In genomic region chr6:53724501-53724900, GRCh38 we compare ENCODE assay signal across 20 cellular contexts. TPM values are rescaled to one million over a fixed set of nuclear protein-coding genes. Genes with fewer than 3 reads are reported as not detected.
DNase-seq lines count a peak whose midpoint lies in the region; ATAC-seq and TF ChIP-seq lines count a peak whose summit lies in the region.
"Had no signal": no experiment of that assay in that cellular context is flagged by ENCODE, and none has a peak within 500 bp of the region (broad histone marks: within the 10 kb centered on the region; RNA-seq: fewer than 3 reads in every experiment).

No MANE protein-coding gene starts in this region.

- no peaks in the 10 kb centered on the region for H3K36me3 Mint-ChIP-seq in H9 (ENCODE audit: insufficient read depth in 1 of 3, low read depth in 3 of 3)
- H3K36me3 Mint-ChIP-seq in WTC11 = no peaks in the 10 kb centered on the region
- H3K36me3 Mint-ChIP-seq in neural crest cell (ENCODE audit: low read depth) = no peaks in the 10 kb centered on the region
- H3K36me3 Mint-ChIP-seq in activated naive CD4-positive, alpha-beta T cell treated with anti-CD3 and anti-CD28 coated beads for 36 hours (ENCODE audit: low read depth) = no peaks in the 10 kb centered on the region
- H3K36me3 Mint-ChIP-seq in activated CD8-positive, alpha-beta memory T cell treated with anti-CD3 and anti-CD28 coated beads, Interleukin-2, amount 10 ng/mL, durations not matched to agents 7 days and 5 days = no peaks in the 10 kb centered on the region
- H3K36me3 Mint-ChIP-seq: CD4-positive, CD25-positive, alpha-beta regulatory T cell had no signal

- H3K4me1 ChIP-seq in H9 (ENCODE audit: insufficient read depth, low read length) = peaks cover 2% of the 10 kb centered on the region; the same call in 1 of the 2 replicates
- H3K4me1 ChIP-seq: BE2C had no signal

- H2BK15ac ChIP-seq in H9 (ENCODE audit: low read depth, low read length) = no peak overlapping the region

- H3K23ac ChIP-seq in H9 (ENCODE audit: insufficient read length, low read depth, low read length) = no peak overlapping the region

- no peak overlapping the region for H4K91ac ChIP-seq in H9 (ENCODE audit: insufficient read length, low read depth, low read length)

- H3K27me3 ChIP-seq in H9 (ENCODE audit: insufficient read depth, low read length) = no peaks in the 10 kb centered on the region

- DNase-seq in NCI-H2171 treated with DMSO at 0.1 percent for 48 hours (lab: John Stamatoyannopoulos, UW) (peak; percentile 23), NCI-H2171 (lab: John Stamatoyannopoulos, UW) (no peak), H9 (peak; percentile 64), WTC11 (ENCODE audit: low spot score) (no peak), neural crest cell (ENCODE audit: low read depth, low spot score) (no peak)
- no peak for DNase-seq in activated naive CD4-positive, alpha-beta T cell treated with anti-CD3 and anti-CD28 coated beads for 36 hours
- no peak for DNase-seq in activated CD8-positive, alpha-beta memory T cell treated with anti-CD3 and anti-CD28 coated beads, Interleukin-2, amount 10 ng/mL, durations not matched to agents 7 days and 5 days
- DNase-seq: BE2C; CD4-positive, CD25-positive, alpha-beta regulatory T cell; DMS53; EL; GM23248; MM.1S; NCI-H1092; NCI-H1694; NCI-H2107; NCI-H526 had no signal

- H3T11ph ChIP-seq in H9 (ENCODE audit: low read length) = no peak overlapping the region

- H2AFZ ChIP-seq in H9 (ENCODE audit: low read length) = peak overlapping the region; percentile 97
- H2AFZ ChIP-seq: GM23248 had no signal

- POLR2A ChIA-PET in WTC11 (lab: Charles Lee) = no interaction called here

- no peak overlapping the region for H3K4ac ChIP-seq in H9 (ENCODE audit: low read depth, low read length)

- no peaks in the 10 kb centered on the region for H3K9me3 ChIP-seq in H9 (ENCODE audit: control insufficient read depth, low read depth, low read length)
- H3K9me3 ChIP-seq: BE2C had no signal

- H3K9ac ChIP-seq in H9 (ENCODE audit: extremely low read depth, insufficient read length, low read length) = no peak overlapping the region
- H3K9ac ChIP-seq: GM23248 had no signal

- no peak overlapping the region for H2BK120ac ChIP-seq in H9 (ENCODE audit: low read depth, low read length, poor library complexity, severe bottlenecking)

- H4K8ac ChIP-seq in H9 (replicated peaks; ENCODE audit: insufficient read length, low read depth, low read length) = no peak overlapping the region

- H3K27ac Mint-ChIP-seq in H9 (peak overlapping the region in 2 of 3 experiments; percentile 21 to 71; a peak in 2 of 7 replicates), WTC11 (0 out of 2 replicates have a peak overlapping the region, but pooled peaks have one; percentile 33), neural crest cell (ENCODE audit: unreplicated experiment) (peak overlapping the region; percentile 35)
- H3K27ac Mint-ChIP-seq in activated naive CD4-positive, alpha-beta T cell treated with anti-CD3 and anti-CD28 coated beads for 36 hours = no peak overlapping the region
- H3K27ac Mint-ChIP-seq in activated CD8-positive, alpha-beta memory T cell treated with anti-CD3 and anti-CD28 coated beads, Interleukin-2, amount 10 ng/mL, durations not matched to agents 7 days and 5 days = no peak overlapping the region
- H3K27ac Mint-ChIP-seq: CD4-positive, CD25-positive, alpha-beta regulatory T cell had no signal

- H3K4me1 Mint-ChIP-seq in H9 (peaks cover 28 to 29% of the 10 kb centered on the region in 2 experiments), WTC11 (peaks cover 34% of the 10 kb centered on the region), neural crest cell (peaks cover 17% of the 10 kb centered on the region)
- H3K4me1 Mint-ChIP-seq in activated naive CD4-positive, alpha-beta T cell treated with anti-CD3 and anti-CD28 coated beads for 36 hours (ENCODE audit: low read depth) = peaks cover 5% of the 10 kb centered on the region
- H3K4me1 Mint-ChIP-seq in activated CD8-positive, alpha-beta memory T cell treated with anti-CD3 and anti-CD28 coated beads, Interleukin-2, amount 10 ng/mL, durations not matched to agents 7 days and 5 days = peaks cover 12% of the 10 kb centered on the region

- H3K23me2 ChIP-seq in H9 (ENCODE audit: insufficient read length, low read depth, low read length, poor library complexity, severe bottlenecking) = no peaks in the 10 kb centered on the region

- H3K79me2 ChIP-seq in H9 (ENCODE audit: insufficient read depth, low read length) = no peaks in the 10 kb centered on the region

- H3K27ac ChIP-seq in H9 (ENCODE audit: insufficient read length, low read depth, low read length) = no peak overlapping the region
- H3K27ac ChIP-seq: GM23248 had no signal

- no peak overlapping the region for H2BK5ac ChIP-seq in H9 (ENCODE audit: insufficient read length, low read length)

- H3K79me1 ChIP-seq in H9 (ENCODE audit: insufficient read depth, low read depth, low read length, poor library complexity, severe bottlenecking) = no peaks in the 10 kb centered on the region

- no peak overlapping the region for H3K56ac ChIP-seq in H9 (ENCODE audit: insufficient read length, low read depth, low read length)

- H3K4me2 ChIP-seq in H9 (ENCODE audit: insufficient read depth, insufficient read length, low read length) = no peak overlapping the region

- no CpG with 5 or more reads among the region's 1 CpG for WGBS in H9 (ENCODE audit: extremely low coverage, insufficient read length, low lambda C conversion rate)

- no peak overlapping the region for H3K14ac ChIP-seq in H9 (ENCODE audit: insufficient read depth, low read length)

- H2BK20ac ChIP-seq in H9 (ENCODE audit: low read depth, low read length, poor library complexity, severe bottlenecking) = no peak overlapping the region

- H3K4me3 Mint-ChIP-seq in H9 = no peak overlapping the region
- no peak overlapping the region for H3K4me3 Mint-ChIP-seq in WTC11
- no peak overlapping the region for H3K4me3 Mint-ChIP-seq in neural crest cell
- H3K4me3 Mint-ChIP-seq in activated naive CD4-positive, alpha-beta T cell treated with anti-CD3 and anti-CD28 coated beads for 36 hours = no peak overlapping the region
- no peak overlapping the region for H3K4me3 Mint-ChIP-seq in activated CD8-positive, alpha-beta memory T cell treated with anti-CD3 and anti-CD28 coated beads, Interleukin-2, amount 10 ng/mL, durations not matched to agents 7 days and 5 days
- H3K4me3 Mint-ChIP-seq: CD4-positive, CD25-positive, alpha-beta regulatory T cell had no signal

- TF ChIP-seq CTCF in H9 (conservative IDR thresholded peaks at IDR 0.05) = no peak
- TF ChIP-seq CTCF in WTC11 (IDR thresholded peaks at IDR 0.05) = no peak
- no peak for TF ChIP-seq CTCF in neural crest cell (conservative IDR thresholded peaks at IDR 0.05)

- no peak overlapping the region for H3K18ac ChIP-seq in H9 (ENCODE audit: insufficient read length, low read depth, low read length)

- H4K5ac ChIP-seq in H9 (ENCODE audit: insufficient read length, low read depth, low read length) = no peak overlapping the region

- ATAC-seq in WTC11 = peak; percentile 19
- no peak for ATAC-seq in activated CD8-positive, alpha-beta memory T cell treated with anti-CD3 and anti-CD28 coated beads, Interleukin-2, amount 10 ng/mL, durations not matched to agents 7 days and 5 days
- ATAC-seq in HG03565 (IDR thresholded peaks at IDR 0.05; ENCODE audit: unreplicated experiment) = no peak
- ATAC-seq: GM12878 had no signal

- no peak overlapping the region for H2BK12ac ChIP-seq in H9 (ENCODE audit: insufficient read length, low read depth, low read length)

- peaks cover 7% of the 10 kb centered on the region for H3K27me3 Mint-ChIP-seq in H9 (ENCODE audit: low read depth)
- H3K27me3 Mint-ChIP-seq in WTC11 (ENCODE audit: low read depth) = no peaks in the 10 kb centered on the region
- H3K27me3 Mint-ChIP-seq in neural crest cell (ENCODE audit: low read depth) = no peaks in the 10 kb centered on the region
- peaks cover 11% of the 10 kb centered on the region for H3K27me3 Mint-ChIP-seq in activated naive CD4-positive, alpha-beta T cell treated with anti-CD3 and anti-CD28 coated beads for 36 hours (ENCODE audit: low read depth)
- H3K27me3 Mint-ChIP-seq in activated CD8-positive, alpha-beta memory T cell treated with anti-CD3 and anti-CD28 coated beads, Interleukin-2, amount 10 ng/mL, durations not matched to agents 7 days and 5 days = peaks cover 26% of the 10 kb centered on the region

- H4K20me1 ChIP-seq in H9 (ENCODE audit: control insufficient read depth, insufficient read depth, insufficient read length) = no peaks in the 10 kb centered on the region

- CTCF ChIA-PET in WTC11 (lab: Charles Lee) = interaction anchor here (1.4 to 5.6 kb wide), 8 partner anchors 11 to 232 kb away, joined by 3 to 107 read pairs (median 8); partner anchors contain the start of genes GCLC and LRRC1
- CTCF ChIA-PET in activated naive CD4-positive, alpha-beta T cell treated with anti-CD3 and anti-CD28 coated beads for 36 hours (lab: Charles Lee) = interaction anchor here (0.5 to 7.6 kb wide), 10 partner anchors 11 to 230 kb away, joined by 3 to 89 read pairs (median 5); partner anchors contain the start of gene GCLC
- CTCF ChIA-PET in activated CD8-positive, alpha-beta memory T cell treated with anti-CD3 and anti-CD28 coated beads, Interleukin-2, amount 10 ng/mL, durations not matched to agents 7 days and 5 days (lab: Charles Lee) = interaction anchor here (0.7 to 14.3 kb wide), 19 partner anchors 11 to 553 kb away, joined by 3 to 168 read pairs (median 7); partner anchors contain the start of gene GCLC

- H3K9me3 Mint-ChIP-seq in H9 (no peaks in the 10 kb centered on the region; a peak in 1 of 5 replicates), WTC11 (no peaks in the 10 kb centered on the region), neural crest cell (peaks cover 5% of the 10 kb centered on the region)
- no peaks in the 10 kb centered on the region for H3K9me3 Mint-ChIP-seq in activated naive CD4-positive, alpha-beta T cell treated with anti-CD3 and anti-CD28 coated beads for 36 hours
- no peaks in the 10 kb centered on the region for H3K9me3 Mint-ChIP-seq in activated CD8-positive, alpha-beta memory T cell treated with anti-CD3 and anti-CD28 coated beads, Interleukin-2, amount 10 ng/mL, durations not matched to agents 7 days and 5 days (ENCODE audit: low read depth)
- H3K9me3 Mint-ChIP-seq: CD4-positive, CD25-positive, alpha-beta regulatory T cell had no signal

- intact Hi-C loops in activated naive CD4-positive, alpha-beta T cell treated with anti-CD3 and anti-CD28 coated beads for 36 hours (cut with micrococcal nuclease) = no loop called here

- H2AK5ac ChIP-seq in H9 (ENCODE audit: insufficient read length, low read length) = no peak overlapping the region

TF ChIP-seq in WTC11, 78 proteins besides CTCF, POLR2A, EP300 and RAD21:
- no peak for TF ChIP-seq ZNF671 (CRISPR knock-in tag; IDR thresholded peaks at IDR 0.05)

RNA-seq across cellular contexts. Expression of gene KLHL31, which starts 58.9 kb away (rescaled TPM):
- 0.09 and 0.17 TPM in 2 replicates for total RNA-seq in H9 (2021)
- 0.34 to 0.57 TPM (median 0.41 TPM) in 3 replicates for total RNA-seq in WTC11 (2021)
- 0.20 and 0.33 TPM in 2 replicates for total RNA-seq in neural crest cell
- under 1 TPM; 0.10 to 0.15 TPM for total RNA-seq in activated naive CD4-positive, alpha-beta T cell treated with anti-CD3 and anti-CD28 coated beads for 36 hours
- total RNA-seq in activated CD8-positive, alpha-beta memory T cell treated with anti-CD3 and anti-CD28 coated beads, Interleukin-2, amount 10 ng/mL, durations not matched to agents 7 days and 5 days = under 1 TPM; 0.23 TPM
- total RNA-seq: CD4-positive, CD25-positive, alpha-beta regulatory T cell; GM12878; GM23248; LHCN-M2 had no signal

Comparison
In these comparisons a context has a peak if more than half of its experiments do, and no peak if none do; other contexts are left out.
1. DNase-seq: peak in NCI-H2171 treated with DMSO at 0.1 percent for 48 hours (single experiment) and H9 (single experiment); none in NCI-H2171 (single experiment), WTC11 (single experiment), neural crest cell (single experiment), activated naive CD4-positive, alpha-beta T cell treated with anti-CD3 and anti-CD28 coated beads for 36 hours (single experiment) and activated CD8-positive, alpha-beta memory T cell treated with anti-CD3 and anti-CD28 coated beads, Interleukin-2, amount 10 ng/mL, durations not matched to agents 7 days and 5 days (single experiment).
2. H3K27ac Mint-ChIP-seq: peak in H9 (2 of 3), WTC11 (single experiment) and neural crest cell (single experiment); none in activated naive CD4-positive, alpha-beta T cell treated with anti-CD3 and anti-CD28 coated beads for 36 hours (single experiment) and activated CD8-positive, alpha-beta memory T cell treated with anti-CD3 and anti-CD28 coated beads, Interleukin-2, amount 10 ng/mL, durations not matched to agents 7 days and 5 days (single experiment).